Comparison of ENCODE assay signal across 21 cellular contexts in genomic region chr1:55233149-55233777, GRCh38. TPM values are rescaled to one million over a fixed set of nuclear protein-coding genes. Genes with fewer than 3 reads are reported as not detected.
DNase-seq lines count a peak whose midpoint lies in the region; ATAC-seq, FAIRE-seq and TF ChIP-seq lines count a peak whose summit lies in the region.
"Had no signal": no experiment of that assay in that cellular context is flagged by ENCODE, and none has a peak within 500 bp of the region (broad histone marks: within the 10 kb centered on the region; RNA-seq: fewer than 3 reads in every experiment).

No MANE protein-coding gene starts in this region.

- peak overlapping the region; percentile 1; the same call in 1 of the 2 replicates for H2AFZ ChIP-seq in K562 (ENCODE audit: low read depth, low read length)
- peak overlapping the region; percentile 60 for H2AFZ ChIP-seq in trophoblast cell (ENCODE audit: insufficient read depth, low read length, poor library complexity)

- H4K8ac ChIP-seq in trophoblast cell (ENCODE audit: low read depth, low read length), result peak overlapping the region; percentile 74

- WGBS in K562 (ENCODE audit: insufficient coverage, low coverage, missing lambda C conversion rate), result 32% methylated on average over 5 of the region's 5 CpGs
- no CpG with 5 or more reads among the region's 5 CpGs for WGBS in trophoblast cell (ENCODE audit: extremely low coverage, insufficient coverage, insufficient read length)

- H3K4me1 ChIP-seq in K562 (replicated peaks in 1 of 2; ENCODE audit: control insufficient read depth in 2 of 2, insufficient read depth in 2 of 2, low read length in 2 of 2) (no peaks in the 10 kb centered on the region; a peak in 1 of 5 replicates), trophoblast cell (ENCODE audit: control insufficient read depth in 1 of 2, insufficient read depth in 2 of 2, low read length in 2 of 2) (peaks cover 10 to 19% of the 10 kb centered on the region in 2 experiments)
- H3K4me1 ChIP-seq: BE2C, tibial artery had no signal

- H3K27me3 ChIP-seq in K562 (ENCODE audit: control insufficient read depth in 2 of 2, insufficient read depth in 2 of 2, low read length in 2 of 2) (no peaks in the 10 kb centered on the region), trophoblast cell (ENCODE audit: insufficient read depth, low read length) (no peaks in the 10 kb centered on the region)
- H3K27me3 ChIP-seq: BE2C, cardiac muscle cell, heart right ventricle had no signal

- TF ChIP-seq EP300 in K562 (IDR thresholded peaks at IDR 0.05; ENCODE audit: low read length), result no peak

- H2BK120ac ChIP-seq in trophoblast cell (ENCODE audit: insufficient read depth, low read length, poor library complexity), result peak overlapping the region; percentile 96

- H3K4ac ChIP-seq in trophoblast cell (ENCODE audit: low read depth, low read length), result no peak overlapping the region

- H3K79me2 ChIP-seq in K562 (ENCODE audit: control insufficient read depth, insufficient read depth, low read length) (no peaks in the 10 kb centered on the region), trophoblast cell (ENCODE audit: control insufficient read depth, insufficient read depth, low read length, poor library complexity) (no peaks in the 10 kb centered on the region)

- intact Hi-C loops in K562 (cut with micrococcal nuclease), result no loop called here

- peak overlapping the region; percentile 86 for H2BK5ac ChIP-seq in trophoblast cell (ENCODE audit: low read depth, low read length, poor library complexity)

- TF ChIP-seq RAD21 in K562 (CRISPR knock-in tag; conservative IDR thresholded peaks at IDR 0.05 in 1 of 2, IDR thresholded peaks at IDR 0.05 in 1 of 2), result no peak

- TF ChIP-seq CTCF in K562 (IDR thresholded peaks at IDR 0.05 in 2 of 3, conservative IDR thresholded peaks at IDR 0.05 in 1 of 3; ENCODE audit: insufficient read depth in 2 of 3, low read depth in 1 of 3, low read length in 3 of 3), result no peak

- CTCF ChIA-PET in K562 (lab: Yijun Ruan, JAX; ENCODE audit: low intra/inter-chr PET ratio), result no interaction called here

- no peak overlapping the region for H3K27ac ChIP-seq in K562 (ENCODE audit: extremely low read depth, low read depth, low read length)
- H3K27ac ChIP-seq in trophoblast cell (ENCODE audit: low read depth, low read length), result peak overlapping the region; percentile 53
- H3K27ac ChIP-seq: cardiac muscle cell, heart right ventricle, skin epidermis, tibial artery had no signal

- peaks cover 2% of the 10 kb centered on the region; the same call in 1 of the 2 replicates for H3K9me3 ChIP-seq in K562 (replicated peaks; ENCODE audit: control insufficient read depth, insufficient read depth, low read depth, low read length)
- H3K9me3 ChIP-seq in trophoblast cell (ENCODE audit: insufficient read depth, low read depth, low read length), result no peaks in the 10 kb centered on the region
- H3K9me3 ChIP-seq: BE2C had no signal

- H3K4me2 ChIP-seq in K562 (ENCODE audit: insufficient read depth, low read length) (no peak overlapping the region), trophoblast cell (ENCODE audit: low read length) (no peak overlapping the region)

- H3K36me3 ChIP-seq in K562 (ENCODE audit: control insufficient read depth, insufficient read depth, low read length) (no peaks in the 10 kb centered on the region), trophoblast cell (ENCODE audit: control insufficient read depth in 1 of 2, insufficient read depth in 2 of 2, low read length in 2 of 2) (no peaks in the 10 kb centered on the region)
- H3K36me3 ChIP-seq: BE2C, cardiac muscle cell, heart right ventricle, tibial artery had no signal

- H2AK5ac ChIP-seq in trophoblast cell (ENCODE audit: low read length), result peak overlapping the region; percentile 92

- no TSS peak for BruUV-seq in K562 (replicated peaks; lab: Mats Ljungman, UMichigan)

- no peak overlapping the region for H3K23ac ChIP-seq in trophoblast cell (ENCODE audit: low read length)

- DNase-seq in EL (peak; percentile 39), HuH-7 (ENCODE audit: low spot score) (peak; percentile 49), K562 (ENCODE audit: extremely low read depth in 1 of 4, low spot score in 3 of 4) (no peak), trophoblast cell (peak in 1 of 2 donors; percentile 17), DMS153 treated with DMSO at 0.1 percent for 48 hours (lab: John Stamatoyannopoulos, UW; ENCODE audit: unreplicated experiment) (no peak), NCI-H2029 (lab: John Stamatoyannopoulos, UW) (no peak), DMS153 (lab: John Stamatoyannopoulos, UW) (no peak)
- DNase-seq: activated CD4-positive, alpha-beta T cell treated with anti-CD3 and anti-CD28 coated beads, Interleukin-2, amount 10 ng/mL, durations not matched to agents 7 days and 5 days; activated T-cell treated with anti-CD3 and anti-CD28 coated beads for 4 hours; BE2C; heart right ventricle; Kasumi-1; NCI-H1436 treated with DMSO at 0.1 percent for 48 hours; NCI-H2227 treated with DMSO at 0.1 percent for 48 hours; SHP77 treated with DMSO at 0.1 percent for 48 hours; stimulated activated CD4-positive, alpha-beta T cell treated with anti-CD3 and anti-CD28 coated beads, Interleukin-4, amount 100 ng/mL, for 4 hours; T1000; tibial artery had no signal

- H4K12ac ChIP-seq in trophoblast cell (ENCODE audit: low read depth, low read length), result peak overlapping the region; percentile 48

- H3K9ac ChIP-seq in K562 (ENCODE audit: insufficient read depth in 1 of 2, low read depth in 2 of 2, low read length in 2 of 2), result no peak overlapping the region
- no peak overlapping the region for H3K9ac ChIP-seq in trophoblast cell (ENCODE audit: low read length)

- in situ Hi-C loops in K562 (cut with MboI), result no loop called here

- H3K14ac ChIP-seq in trophoblast cell (ENCODE audit: low read length), result peak overlapping the region; percentile 90

- ATAC-seq in K562 (no peak), HG03432 (IDR thresholded peaks at IDR 0.05; ENCODE audit: unreplicated experiment) (no peak)
- ATAC-seq: heart right ventricle had no signal

- no peak overlapping the region for H3K4me3 ChIP-seq in K562
- H3K4me3 ChIP-seq in trophoblast cell (ENCODE audit: low read depth, low read length), result no peak overlapping the region
- H3K4me3 ChIP-seq: cardiac muscle cell, heart right ventricle, skin epidermis, tibial artery had no signal

- H3K18ac ChIP-seq in trophoblast cell (ENCODE audit: low read length), result peak overlapping the region; percentile 87

- no peaks in the 10 kb centered on the region for H4K20me1 ChIP-seq in K562 (replicated peaks; ENCODE audit: control insufficient read depth, insufficient read depth, low read length)

- peaks cover 12% of the 10 kb centered on the region for H3K79me1 ChIP-seq in trophoblast cell (ENCODE audit: low read length)

- H2BK12ac ChIP-seq in trophoblast cell (ENCODE audit: low read length), result peak overlapping the region; percentile 88

- POLR2A ChIA-PET in K562 (lab: Yijun Ruan, JAX), result no interaction called here

- no peak for TF ChIP-seq POLR2A in K562 (conservative IDR thresholded peaks at IDR 0.05)

- H4K91ac ChIP-seq in trophoblast cell (ENCODE audit: low read depth, low read length), result peak overlapping the region; percentile 92

- H3K9me1 ChIP-seq in K562 (ENCODE audit: control insufficient read depth, insufficient read depth, low read length), result no peaks in the 10 kb centered on the region

- FAIRE-seq in K562 (lab: Jason Lieb, UNC), result no peak

TF ChIP-seq in K562, 482 proteins besides CTCF, POLR2A, EP300 and RAD21 (continues in another document):
- TF ChIP-seq EWSR1 (IDR thresholded peaks at IDR 0.05; ENCODE audit: borderline replicate concordance, low read depth, partially characterized antibody) (no peak), CREB1 (IDR thresholded peaks at IDR 0.05) (no peak), CREB1 (CRISPR knock-in tag; IDR thresholded peaks at IDR 0.05) (no peak), NR2C1 (IDR thresholded peaks at IDR 0.05) (no peak), NR2C1 (tag; IDR thresholded peaks at IDR 0.05) (peak; percentile 65; the same call in 1 of the 2 replicates)

RNA-seq across cellular contexts. Expression of gene USP24, which starts 18.1 kb away (rescaled TPM):
- total RNA-seq in K562 (2011; cell fraction: chromatin; rRNA removed; ENCODE audit: low replicate concordance), result 62.0 and 200 TPM in 2 replicates
- total RNA-seq in K562 (2011; cell fraction: nucleolus; rRNA removed), result 24.7 and 42.9 TPM in 2 replicates
- total RNA-seq in K562 (2011; cell fraction: nucleoplasm; rRNA removed), result 66.4 and 102 TPM in 2 replicates
- total RNA-seq in K562 (2014; rRNA removed) (33.9 and 36.8 TPM in 2 replicates), K562 (2014; rRNA removed; fragmentation: Illumina TruSeq; extraction: Trizol) (54.5 and 56.4 TPM in 2 replicates), K562 (2015; rRNA removed; fragmentation: Illumina TruSeq; extraction: Trizol) (57.6 and 62.6 TPM in 2 replicates), K562 (2021) (40.5 and 43.4 TPM in 2 replicates)
- polyA plus RNA-seq in K562 (2011; rRNA removed) (22.0 and 31.3 TPM in 2 replicates), K562 (2014; fragmentation: Illumina TruSeq; extraction: Trizol) (38.2 and 43.5 TPM in 2 replicates), K562 (2014; fragmentation: Nextera tagmentation; extraction: Ambion mirVana) (10 to 100 TPM in 1 of 2 experiments, 1 to 10 TPM in 1; 7.7 to 14.1 TPM), K562 (2014; rRNA removed) (25.7 and 32.9 TPM in 2 replicates)
- polyA plus RNA-seq in K562 (2011; cell fraction: cytosol; rRNA removed), result 14.2 and 17.7 TPM in 2 replicates
- polyA plus RNA-seq in K562 (2011; cell fraction: nucleus; rRNA removed), result 47.1 and 49.3 TPM in 2 replicates
- polyA plus RNA-seq in K562 (2012), result 23.4 and 27.9 TPM in 2 replicates
- polyA minus RNA-seq in K562 (2011; rRNA and poly(A)+ RNA removed), result 109 and 122 TPM in 2 replicates
- polyA minus RNA-seq in K562 (2011; cell fraction: cytosol; rRNA and poly(A)+ RNA removed), result 32.7 and 45.0 TPM in 2 replicates
- 65.6 and 111 TPM in 2 replicates for polyA minus RNA-seq in K562 (2011; cell fraction: nucleus; rRNA and poly(A)+ RNA removed)
- 14.7 and 15.2 TPM in 2 replicates for polyA plus RNA-seq in trophoblast cell (2013)

Comparison
In these comparisons a context has a peak if more than half of its experiments do, and no peak if none do; other contexts are left out.
1. DNase-seq: peak in EL (single experiment) and HuH-7 (single experiment); none in K562 (0 of 4), DMS153 treated with DMSO at 0.1 percent for 48 hours (single experiment), NCI-H2029 (single experiment) and DMS153 (single experiment).